ENCODE assay signal across 16 cellular contexts in genomic region chr1:169119405-169119804, GRCh38. TPM values are rescaled to one million over a fixed set of nuclear protein-coding genes. Genes with fewer than 3 reads are reported as not detected.
DNase-seq lines count a peak whose midpoint lies in the region; ATAC-seq, FAIRE-seq and TF ChIP-seq lines count a peak whose summit lies in the region.
"Had no signal": no experiment of that assay in that cellular context is flagged by ENCODE, and none has a peak within 500 bp of the region (broad histone marks: within the 10 kb centered on the region; RNA-seq: fewer than 3 reads in every experiment).

No MANE protein-coding gene starts in this region.

- H3K36me3 ChIP-seq in cardiac muscle cell (peaks cover 83% of the 10 kb centered on the region), body of pancreas (replicated peaks in 1 of 2; ENCODE audit: insufficient read depth in 1 of 2, low read depth in 2 of 2) (no peaks in the 10 kb centered on the region)

- 53 to 59% methylated on average over 5 of the region's 5 CpGs for WGBS in body of pancreas, 2 donors

- H3K4me1 ChIP-seq in cardiac muscle cell (ENCODE audit: low read depth) (peaks cover 64% of the 10 kb centered on the region), body of pancreas (peaks cover 46% of the 10 kb centered on the region)

- H3K4me3 ChIP-seq in cardiac muscle cell (no peak overlapping the region), body of pancreas (no peak overlapping the region)

- no peak for FAIRE-seq in urothelium cell line (lab: Jason Lieb, UNC)
- FAIRE-seq: A204.1, endometrium, GM12892, GM19239, H1 had no signal

- no peaks in the 10 kb centered on the region for H3K27me3 ChIP-seq in cardiac muscle cell
- no peaks in the 10 kb centered on the region for H3K27me3 ChIP-seq in body of pancreas

- TF ChIP-seq POLR2A in body of pancreas (IDR thresholded peaks at IDR 0.05) = no peak

- H3K27ac ChIP-seq in cardiac muscle cell = peak overlapping the region; percentile 75
- H3K27ac ChIP-seq in body of pancreas = peak overlapping the region; percentile 3 to 30 (median 18)

- TF ChIP-seq CTCF in cardiac muscle cell (IDR thresholded peaks at IDR 0.05; ENCODE audit: low read depth, low read length) = no peak
- TF ChIP-seq CTCF in body of pancreas (IDR thresholded peaks at IDR 0.05) = no peak

- ATAC-seq in body of pancreas (no peak), HG02970 (IDR thresholded peaks at IDR 0.05; ENCODE audit: low FRiP score, unreplicated experiment) (no peak)
- ATAC-seq: activated CD8-positive, alpha-beta memory T cell treated with anti-CD3 and anti-CD28 coated beads, Interleukin-2, amount 10 ng/mL, durations not matched to agents 7 days and 5 days had no signal

- H3K9me3 ChIP-seq in cardiac muscle cell (ENCODE audit: low read depth) (no peaks in the 10 kb centered on the region), body of pancreas (no peaks in the 10 kb centered on the region)

- DNase-seq in cardiac muscle cell (ENCODE audit: low read depth in 1 of 2, low spot score in 1 of 2) = no peak
- DNase-seq in cardiac septum (ENCODE audit: low spot score) = no peak
- no peak for DNase-seq in body of pancreas
- peak; percentile 77 for DNase-seq in kidney glomerular epithelial cell (lab: John Stamatoyannopoulos, UW)
- peak; percentile 48 for DNase-seq in urothelium cell line (ENCODE audit: low spot score)
- DNase-seq in NOMO-1 treated with DMSO at 0.1 percent for 48 hours (lab: John Stamatoyannopoulos, UW; ENCODE audit: unreplicated experiment) = no peak
- no peak for DNase-seq in SIG-M5 (lab: John Stamatoyannopoulos, UW)
- DNase-seq: activated CD8-positive, alpha-beta memory T cell treated with anti-CD3 and anti-CD28 coated beads, Interleukin-2, amount 10 ng/mL, durations not matched to agents 7 days and 5 days; amygdala; NCI-H2081 had no signal

- intact Hi-C loops in cardiac septum (cut with DNase I) = no loop called here
- intact Hi-C loops in body of pancreas (cut with DNase I) = no loop called here

RNA-seq across cellular contexts. Expression of gene ATP1B1, which starts 12.9 kb away (rescaled TPM):
- total RNA-seq in cardiac muscle cell = 602 and 603 TPM in 2 replicates
- 220 and 285 TPM in 2 replicates for polyA plus RNA-seq in cardiac muscle cell
- total RNA-seq in cardiac septum = 256 TPM
- total RNA-seq in body of pancreas = 100 to 1,000 TPM; 116 to 138 TPM

Comparison
In these comparisons a context has a peak if more than half of its experiments do, and no peak if none do; other contexts are left out.
1. DNase-seq: peak in kidney glomerular epithelial cell (single experiment) and urothelium cell line (single experiment); none in cardiac muscle cell (0 of 2), cardiac septum (single experiment), body of pancreas (0 of 4), NOMO-1 treated with DMSO at 0.1 percent for 48 hours (single experiment) and SIG-M5 (single experiment).